In genomic region chr1:84048820-84049219, GRCh38 we compare ENCODE assay signal across 26 cellular contexts. TPM values are rescaled to one million over a fixed set of nuclear protein-coding genes. Genes with fewer than 3 reads are reported as not detected.
DNase-seq lines count a peak whose midpoint lies in the region; ATAC-seq, FAIRE-seq and TF ChIP-seq lines count a peak whose summit lies in the region.
"Had no signal": no experiment of that assay in that cellular context is flagged by ENCODE, and none has a peak within 500 bp of the region (broad histone marks: within the 10 kb centered on the region; RNA-seq: fewer than 3 reads in every experiment).

No MANE protein-coding gene starts in this region.

- DNase-seq in HepG2 (ENCODE audit: low spot score) (no peak), right lobe of liver (no peak), HT-29 (ENCODE audit: low spot score) (peak; percentile 3), PC-3 (no peak), K562 (ENCODE audit: extremely low read depth in 1 of 4, low spot score in 3 of 4) (no peak), DMS53 treated with DMSO at 0.1 percent for 48 hours (lab: John Stamatoyannopoulos, UW; ENCODE audit: unreplicated experiment) (no peak), RWPE1 (ENCODE audit: low spot score) (no peak)
- DNase-seq: AML-193; Caco-2; Calu3; CD4-positive, alpha-beta T cell; CD8-positive, alpha-beta T cell; DMS79; DND-41; EL; GDM1 had no signal

- 5% methylated on average over 2 of the region's 2 CpGs for WGBS in HepG2 (ENCODE audit: low lambda C conversion rate)
- WGBS in right lobe of liver (ENCODE audit: insufficient coverage, low coverage, low lambda C conversion rate, missing lambda C conversion rate): 75% methylated on average over 2 of the region's 2 CpGs
- 3% methylated on average over 2 of the region's 2 CpGs for WGBS in K562 (ENCODE audit: insufficient coverage, low coverage, missing lambda C conversion rate)

- H3K79me2 ChIP-seq in HepG2 (ENCODE audit: insufficient read depth, low read length) (no peaks in the 10 kb centered on the region), PC-3 (ENCODE audit: low read length) (no peaks in the 10 kb centered on the region), K562 (ENCODE audit: control insufficient read depth, insufficient read depth, low read length) (no peaks in the 10 kb centered on the region)

- no peaks in the 10 kb centered on the region for H3K4me1 ChIP-seq in HepG2 (ENCODE audit: insufficient read depth, low read length)
- H3K4me1 ChIP-seq in right lobe of liver: no peaks in the 10 kb centered on the region
- no peaks in the 10 kb centered on the region for H3K4me1 ChIP-seq in PC-3 (ENCODE audit: insufficient read depth, low read length)
- H3K4me1 ChIP-seq in K562 (replicated peaks in 1 of 2; ENCODE audit: control insufficient read depth in 2 of 2, insufficient read depth in 2 of 2, low read length in 2 of 2): no peaks in the 10 kb centered on the region
- H3K4me1 ChIP-seq: BLaER1 treated with 17β-estradiol and CSF1 and Interleukin-3, amounts not matched to agents 10 nM and 100 nM; Caco-2 had no signal

- no peak for TF ChIP-seq RAD21 in HepG2 (CRISPR knock-in tag; IDR thresholded peaks at IDR 0.05)
- no peak for TF ChIP-seq RAD21 in K562 (CRISPR knock-in tag; conservative IDR thresholded peaks at IDR 0.05 in 1 of 2, IDR thresholded peaks at IDR 0.05 in 1 of 2)

- TF ChIP-seq CTCF in HepG2 (CRISPR knock-in tag; IDR thresholded peaks at IDR 0.05): no peak
- no peak for TF ChIP-seq CTCF in right lobe of liver (IDR thresholded peaks at IDR 0.05)
- TF ChIP-seq CTCF in PC-3 (conservative IDR thresholded peaks at IDR 0.05; ENCODE audit: low read depth, low read length): no peak
- TF ChIP-seq CTCF in K562 (IDR thresholded peaks at IDR 0.05 in 2 of 3, conservative IDR thresholded peaks at IDR 0.05 in 1 of 3; ENCODE audit: insufficient read depth in 2 of 3, low read depth in 1 of 3, low read length in 3 of 3): no peak
- TF ChIP-seq CTCF in RWPE1 (conservative IDR thresholded peaks at IDR 0.05; ENCODE audit: low read depth): no peak

- H3K4me2 ChIP-seq in HepG2 (ENCODE audit: low read depth, low read length): no peak overlapping the region
- H3K4me2 ChIP-seq in PC-3 (ENCODE audit: low read length): no peak overlapping the region
- H3K4me2 ChIP-seq in K562 (ENCODE audit: insufficient read depth, low read length): no peak overlapping the region
- H3K4me2 ChIP-seq: BLaER1 treated with 17β-estradiol and CSF1 and Interleukin-3, amounts not matched to agents 10 nM and 100 nM had no signal

- H2AFZ ChIP-seq in HepG2 (ENCODE audit: low read length) (no peak overlapping the region), PC-3 (ENCODE audit: low read length) (0 out of 2 replicates have a peak overlapping the region, but pooled peaks have one; percentile 16), K562 (ENCODE audit: low read depth, low read length) (no peak overlapping the region)

- TF ChIP-seq POLR2A in HepG2 (IDR thresholded peaks at IDR 0.05; ENCODE audit: insufficient read depth in 1 of 2, low read depth in 2 of 2, low read length in 2 of 2) (no peak), right lobe of liver (IDR thresholded peaks at IDR 0.05) (no peak), K562 (conservative IDR thresholded peaks at IDR 0.05) (no peak)

- FAIRE-seq in HepG2 (lab: Jason Lieb, UNC) (no peak), K562 (lab: Jason Lieb, UNC) (no peak)
- FAIRE-seq: D721Med, GM12878, GM12892, GM18507 had no signal

- no peaks in the 10 kb centered on the region for H3K9me1 ChIP-seq in K562 (ENCODE audit: control insufficient read depth, insufficient read depth, low read length)

- H3F3A ChIP-seq in PC-3 (ENCODE audit: low read length, unreplicated experiment): no peaks in the 10 kb centered on the region

- no peak overlapping the region for H3K27ac ChIP-seq in HepG2 (ENCODE audit: extremely low read length, insufficient read depth, low read length)
- H3K27ac ChIP-seq in right lobe of liver: no peak overlapping the region
- H3K27ac ChIP-seq in PC-3 (ENCODE audit: low read length): no peak overlapping the region
- no peak overlapping the region for H3K27ac ChIP-seq in K562 (ENCODE audit: extremely low read depth, low read depth, low read length)
- no peak overlapping the region for H3K27ac ChIP-seq in RWPE1
- H3K27ac ChIP-seq: 22Rv1; BLaER1 treated with 17β-estradiol and CSF1 and Interleukin-3, amounts not matched to agents 10 nM and 100 nM; C4-2B had no signal

- CTCF ChIA-PET in HepG2 (lab: Yijun Ruan, JAX; ENCODE audit: low intra/inter-chr PET ratio, low total read pairs) (no interaction called here), PC-3 (lab: Charles Lee) (no interaction called here), K562 (lab: Yijun Ruan, JAX; ENCODE audit: low intra/inter-chr PET ratio) (no interaction called here), RWPE1 (lab: Yijun Ruan, JAX) (no interaction called here)

- no peak overlapping the region for H3K4me3 ChIP-seq in HepG2 (replicated peaks in 1 of 3; ENCODE audit: insufficient read depth in 1 of 3, low read depth in 2 of 3, low read length in 3 of 3)
- H3K4me3 ChIP-seq in right lobe of liver: no peak overlapping the region
- no peak overlapping the region for H3K4me3 ChIP-seq in PC-3 (ENCODE audit: low read length)
- no peak overlapping the region for H3K4me3 ChIP-seq in K562
- H3K4me3 ChIP-seq: BLaER1 treated with 17β-estradiol and CSF1 and Interleukin-3, amounts not matched to agents 10 nM and 100 nM; GM12878 had no signal

- no peaks in the 10 kb centered on the region for H3K9me2 ChIP-seq in PC-3 (replicated peaks; ENCODE audit: low read length)

- H4K20me1 ChIP-seq in HepG2 (ENCODE audit: insufficient read depth, low read length) (no peaks in the 10 kb centered on the region), PC-3 (ENCODE audit: low read length) (no peaks in the 10 kb centered on the region), K562 (replicated peaks; ENCODE audit: control insufficient read depth, insufficient read depth, low read length) (no peaks in the 10 kb centered on the region)
- H4K20me1 ChIP-seq: BLaER1 treated with 17β-estradiol and CSF1 and Interleukin-3, amounts not matched to agents 10 nM and 100 nM had no signal

- POLR2A ChIA-PET in HepG2 (lab: Yijun Ruan, JAX): no interaction called here
- POLR2A ChIA-PET in PC-3 (lab: Charles Lee; ENCODE audit: unreplicated experiment): no interaction called here
- POLR2A ChIA-PET in K562 (lab: Yijun Ruan, JAX): interaction anchor here (0.7 to 1.3 kb wide), 2 partner anchors 17 to 29 kb away, joined by 3 read pairs; no protein-coding TSS in a partner anchor
- POLR2A ChIA-PET in RWPE1 (lab: Yijun Ruan, JAX; ENCODE audit: low non-redundant PET): no interaction called here

- no peaks in the 10 kb centered on the region for H3K36me3 ChIP-seq in HepG2 (replicated peaks in 1 of 2; ENCODE audit: control insufficient read depth in 1 of 2, insufficient read depth in 2 of 2, low read length in 2 of 2)
- H3K36me3 ChIP-seq in right lobe of liver: no peaks in the 10 kb centered on the region
- no peaks in the 10 kb centered on the region for H3K36me3 ChIP-seq in PC-3 (ENCODE audit: low read depth, low read length)
- H3K36me3 ChIP-seq in K562 (ENCODE audit: control insufficient read depth, insufficient read depth, low read length): no peaks in the 10 kb centered on the region
- H3K36me3 ChIP-seq: BLaER1 treated with 17β-estradiol and CSF1 and Interleukin-3, amounts not matched to agents 10 nM and 100 nM had no signal

- in situ Hi-C loops in HepG2 (cut with HindIII; ENCODE audit: extremely low pct_ligation_motif_present, low pct_unique_long_range_greater_than_20kb): no loop called here
- in situ Hi-C loops in K562 (cut with MboI): no loop called here

- BruUV-seq in HepG2 (replicated peaks; lab: Mats Ljungman, UMichigan) (no TSS peak), PC-3 (replicated peaks; lab: Mats Ljungman, UMichigan) (no TSS peak), K562 (replicated peaks; lab: Mats Ljungman, UMichigan) (no TSS peak)

- H3K9me3 ChIP-seq in HepG2 (ENCODE audit: low read length) (no peaks in the 10 kb centered on the region), right lobe of liver (no peaks in the 10 kb centered on the region), PC-3 (ENCODE audit: low read length) (no peaks in the 10 kb centered on the region), K562 (replicated peaks; ENCODE audit: control insufficient read depth, insufficient read depth, low read depth, low read length) (no peaks in the 10 kb centered on the region)
- H3K9me3 ChIP-seq: BLaER1 treated with 17β-estradiol and CSF1 and Interleukin-3, amounts not matched to agents 10 nM and 100 nM; Caco-2 had no signal

- TF ChIP-seq EP300 in HepG2 (IDR thresholded peaks at IDR 0.05; ENCODE audit: low read depth in 2 of 2, low read length in 2 of 2): no peak
- TF ChIP-seq EP300 in HepG2 (CRISPR knock-in tag; IDR thresholded peaks at IDR 0.05; ENCODE audit: borderline replicate concordance): no peak
- no peak for TF ChIP-seq EP300 in K562 (IDR thresholded peaks at IDR 0.05; ENCODE audit: low read length)

- ATAC-seq in HepG2 (no peak), right lobe of liver (no peak), PC-3 (no peak), K562 (no peak), HG03354 (IDR thresholded peaks at IDR 0.05; ENCODE audit: poor library complexity, severe bottlenecking, unreplicated experiment) (no peak)
- ATAC-seq: CD8-positive, alpha-beta T cell; GM12878 had no signal

- no peaks in the 10 kb centered on the region for H3K27me3 ChIP-seq in HepG2 (ENCODE audit: control insufficient read depth in 1 of 2, insufficient read depth in 2 of 2, low read length in 2 of 2)
- no peaks in the 10 kb centered on the region for H3K27me3 ChIP-seq in right lobe of liver
- no peaks in the 10 kb centered on the region for H3K27me3 ChIP-seq in PC-3 (ENCODE audit: low read length)
- H3K27me3 ChIP-seq in K562 (ENCODE audit: control insufficient read depth in 2 of 2, insufficient read depth in 2 of 2, low read length in 2 of 2): no peaks in the 10 kb centered on the region
- H3K27me3 ChIP-seq: BLaER1 treated with 17β-estradiol and CSF1 and Interleukin-3, amounts not matched to agents 10 nM and 100 nM had no signal

- intact Hi-C loops in HepG2 (cut with micrococcal nuclease; ENCODE audit: unreplicated experiment): no loop called here
- intact Hi-C loops in right lobe of liver (cut with DNase I): no loop called here
- intact Hi-C loops in PC-3 (cut with micrococcal nuclease): no loop called here
- intact Hi-C loops in K562 (cut with micrococcal nuclease): no loop called here

- no peak overlapping the region for H3K9ac ChIP-seq in HepG2 (ENCODE audit: insufficient read depth, low read depth, low read length)
- H3K9ac ChIP-seq in PC-3 (ENCODE audit: low read length): no peak overlapping the region
- H3K9ac ChIP-seq in K562 (ENCODE audit: insufficient read depth in 1 of 2, low read depth in 2 of 2, low read length in 2 of 2): no peak overlapping the region
- H3K9ac ChIP-seq: BLaER1 treated with 17β-estradiol and CSF1 and Interleukin-3, amounts not matched to agents 10 nM and 100 nM had no signal

RNA-seq across cellular contexts. Expression of gene TTLL7, which starts 49.9 kb away (rescaled TPM):
- total RNA-seq in HepG2 (2016; rRNA removed; fragmentation: Illumina TruSeq; extraction: Trizol) (0.22 and 0.38 TPM in 2 replicates), right lobe of liver (1 to 10 TPM in 5 of 6 experiments, under 1 TPM in 1; 0.92 to 7.2 (median 3.9) TPM), PC-3 (2014; rRNA removed) (3.8 and 6.8 TPM in 2 replicates), K562 (2014; rRNA removed) (1.5 and 2.0 TPM in 2 replicates), K562 (2014; rRNA removed; fragmentation: Illumina TruSeq; extraction: Trizol) (2.1 and 2.3 TPM in 2 replicates), K562 (2015; rRNA removed; fragmentation: Illumina TruSeq; extraction: Trizol) (1.6 and 2.6 TPM in 2 replicates), K562 (2021) (1.7 and 2.1 TPM in 2 replicates)
- 0.30 and 0.71 TPM in 2 replicates for total RNA-seq in HepG2 (2016; cell fraction: cytosol; rRNA removed; fragmentation: Illumina TruSeq; extraction: Trizol; ENCODE audit: low read depth)
- 0.24 and 0.46 TPM in 2 replicates for total RNA-seq in HepG2 (2016; cell fraction: insoluble cytoplasmic fraction; rRNA removed; fragmentation: Illumina TruSeq; extraction: Trizol)
- total RNA-seq in HepG2 (2016; cell fraction: membrane; rRNA removed; fragmentation: Illumina TruSeq; extraction: Trizol): 0.21 and 0.37 TPM in 2 replicates
- total RNA-seq in HepG2 (2016; cell fraction: nucleus; rRNA removed; fragmentation: Illumina TruSeq; extraction: Trizol): 0.25 and 0.47 TPM in 2 replicates
- polyA plus RNA-seq in HepG2 (2011; rRNA removed) (0.07 and 0.13 TPM in 2 replicates), K562 (2011; rRNA removed) (0.41 and 1.7 TPM in 2 replicates), K562 (2014; fragmentation: Illumina TruSeq; extraction: Trizol) (1.5 TPM in 2 replicates), K562 (2014; fragmentation: Nextera tagmentation; extraction: Ambion mirVana) (under 1 TPM; 0.63 to 0.78 TPM), K562 (2014; rRNA removed) (0.80 and 1.2 TPM in 2 replicates)
- 0.04 and 0.10 TPM in 2 replicates for polyA plus RNA-seq in HepG2 (2011; cell fraction: cytosol; rRNA removed)
- 0.08 and 0.19 TPM in 2 replicates for polyA plus RNA-seq in HepG2 (2011; cell fraction: nucleus; rRNA removed)
- 0.20 TPM in 1 of 2 replicates, not detected in the other for polyA plus RNA-seq in HepG2 (2012)
- polyA plus RNA-seq in HepG2 (2016; cell fraction: cytosol; fragmentation: Illumina TruSeq; extraction: Trizol; ENCODE audit: low read depth): not detected in 2 replicates
- polyA plus RNA-seq in HepG2 (2016; cell fraction: insoluble cytoplasmic fraction; fragmentation: Illumina TruSeq; extraction: Trizol; ENCODE audit: low read depth): 0.29 and 0.39 TPM in 2 replicates
- polyA plus RNA-seq in HepG2 (2016; cell fraction: membrane; fragmentation: Illumina TruSeq; extraction: Trizol; ENCODE audit: low read depth): 0.14 TPM in 1 of 2 replicates, not detected in the other
- 0.44 and 0.72 TPM in 2 replicates for polyA plus RNA-seq in HepG2 (2016; cell fraction: nucleus; fragmentation: Illumina TruSeq; extraction: Trizol; ENCODE audit: insufficient read depth, low read depth)
- 0.35 TPM in 1 of 2 replicates, not detected in the other for polyA minus RNA-seq in HepG2 (2011; rRNA and poly(A)+ RNA removed; ENCODE audit: low replicate concordance)
- polyA minus RNA-seq in HepG2 (2011; cell fraction: cytosol; rRNA and poly(A)+ RNA removed): not detected in 2 replicates
- not detected in 2 replicates for polyA minus RNA-seq in HepG2 (2011; cell fraction: nucleus; rRNA and poly(A)+ RNA removed)
- total RNA-seq in HT-29 (2014; rRNA removed; shearing (Covaris generic)): 2.6 and 2.8 TPM in 2 replicates
- total RNA-seq in K562 (2011; cell fraction: chromatin; rRNA removed; ENCODE audit: low replicate concordance): 3.6 and 9.3 TPM in 2 replicates
- 1.3 and 1.4 TPM in 2 replicates for total RNA-seq in K562 (2011; cell fraction: nucleolus; rRNA removed)
- 2.1 and 6.4 TPM in 2 replicates for total RNA-seq in K562 (2011; cell fraction: nucleoplasm; rRNA removed)
- 0.24 and 0.45 TPM in 2 replicates for polyA plus RNA-seq in K562 (2011; cell fraction: cytosol; rRNA removed)
- polyA plus RNA-seq in K562 (2011; cell fraction: nucleus; rRNA removed): 0.65 and 2.3 TPM in 2 replicates
- 1.7 and 2.5 TPM in 2 replicates for polyA plus RNA-seq in K562 (2012)
- 0.75 and 3.4 TPM in 2 replicates for polyA minus RNA-seq in K562 (2011; rRNA and poly(A)+ RNA removed)
- polyA minus RNA-seq in K562 (2011; cell fraction: cytosol; rRNA and poly(A)+ RNA removed): 1.3 TPM in 1 of 2 replicates, not detected in the other
- polyA minus RNA-seq in K562 (2011; cell fraction: nucleus; rRNA and poly(A)+ RNA removed): 0.33 and 1.8 TPM in 2 replicates
- total RNA-seq: B cell; CD4-positive, alpha-beta T cell; CD8-positive, alpha-beta T cell; G401 had no signal

Comparison
In these comparisons a context has a peak if more than half of its experiments do, and no peak if none do; other contexts are left out.
1. Of the 241 proteins assayed by ChIP-seq in both HepG2 and K562: peak only in HepG2: none; only in K562: MAFG; in both: none; in neither: 239; mixed calls (peak in some experiments, not most) for 1.